In genomic region chr7:2621061-2621828, GRCh38 we compare ENCODE assay signal across 11 cellular contexts. TPM values are rescaled to one million over a fixed set of nuclear protein-coding genes. Genes with fewer than 3 reads are reported as not detected.
DNase-seq lines count a peak whose midpoint lies in the region; ATAC-seq, FAIRE-seq and TF ChIP-seq lines count a peak whose summit lies in the region.
"Had no signal": no experiment of that assay in that cellular context is flagged by ENCODE, and none has a peak within 500 bp of the region (broad histone marks: within the 10 kb centered on the region; RNA-seq: fewer than 3 reads in every experiment).

No MANE protein-coding gene starts in this region.

- peak; percentile 8 for DNase-seq in NCI-H2227 treated with DMSO at 0.1 percent for 48 hours (lab: John Stamatoyannopoulos, UW)
- DNase-seq in NCI-H2227 (lab: John Stamatoyannopoulos, UW; ENCODE audit: unreplicated experiment): no peak
- DNase-seq in endothelial cell of umbilical vein (ENCODE audit: low read depth, low spot score): peak; percentile 49
- DNase-seq in lung microvascular endothelial cell (ENCODE audit: low read depth in 2 of 2): peak; percentile 59 to 68
- peak in 1 of 2 donors; percentile 88 for DNase-seq in upper lobe of left lung
- DNase-seq in erythroblast (lab: John Stamatoyannopoulos, UW): no peak
- no peak for DNase-seq in frontal cortex (ENCODE audit: low spot score in 2 of 2)
- no peak for DNase-seq in activated gamma-delta T cell (lab: John Stamatoyannopoulos, UW)
- DNase-seq: SIG-M5 had no signal

- ATAC-seq in upper lobe of left lung (ENCODE audit: low FRiP score in 2 of 2): peak; percentile 23 to 42

- TF ChIP-seq POLR2A in endothelial cell of umbilical vein (IDR thresholded peaks at IDR 0.05; ENCODE audit: low read depth, low read length) (no peak), upper lobe of left lung (IDR thresholded peaks at IDR 0.05) (no peak), erythroblast (IDR thresholded peaks at IDR 0.05; ENCODE audit: low read length) (no peak)

- POLR2A ChIA-PET in endothelial cell of umbilical vein (lab: Charles Lee): interaction anchor here (0.6 to 1.1 kb wide), 2 partner anchors 11 to 53 kb away, joined by 3 to 5 read pairs; partner anchors contain the start of gene TTYH3

- H3K4me1 ChIP-seq in endothelial cell of umbilical vein (ENCODE audit: control insufficient read depth, extremely low read depth, insufficient read depth, low read length) (peaks cover 14% of the 10 kb centered on the region), upper lobe of left lung (peaks cover 26 to 37% (median 30%) of the 10 kb centered on the region in 4 donors)

- dilution Hi-C loops in endothelial cell of umbilical vein (cut with MboI; ENCODE audit: extremely low pct_ligation_motif_present, low sequenced_read_pairs): no loop called here

- no peak overlapping the region for H3K4me3 ChIP-seq in endothelial cell of umbilical vein (replicated peaks in 1 of 3; ENCODE audit: insufficient read depth in 1 of 3, low read depth in 1 of 3, low read length in 3 of 3)
- H3K4me3 ChIP-seq in upper lobe of left lung: no peak overlapping the region
- H3K4me3 ChIP-seq: tibial nerve had no signal

- H3K4me2 ChIP-seq in endothelial cell of umbilical vein (ENCODE audit: insufficient read depth, low read length): no peak overlapping the region

- BruUV-seq in endothelial cell of umbilical vein (replicated peaks; lab: Mats Ljungman, UMichigan): no TSS peak

- H3K9me3 ChIP-seq in endothelial cell of umbilical vein (replicated peaks; ENCODE audit: control insufficient read depth, insufficient read depth, low read length) (no peaks in the 10 kb centered on the region), upper lobe of left lung (no peaks in the 10 kb centered on the region)
- H3K9me3 ChIP-seq: tibial nerve had no signal

- CTCF ChIA-PET in endothelial cell of umbilical vein (lab: Charles Lee): interaction anchor here (0.7 to 2.3 kb wide), 6 partner anchors 9 to 60 kb away, joined by 3 to 25 read pairs (median 3); no protein-coding TSS in a partner anchor

- H3K27me3 ChIP-seq in endothelial cell of umbilical vein (ENCODE audit: control insufficient read depth in 2 of 2, insufficient read depth in 2 of 2, low read length in 2 of 2) (no peaks in the 10 kb centered on the region), upper lobe of left lung (no peaks in the 10 kb centered on the region)
- H3K27me3 ChIP-seq: tibial nerve had no signal

- no peaks in the 10 kb centered on the region for H3K79me2 ChIP-seq in endothelial cell of umbilical vein (ENCODE audit: control insufficient read depth, insufficient read depth, low read length)

- no peak overlapping the region for H3K9ac ChIP-seq in endothelial cell of umbilical vein (replicated peaks; ENCODE audit: extremely low read depth, insufficient read depth, low read length)

- no peaks in the 10 kb centered on the region for H3K9me1 ChIP-seq in endothelial cell of umbilical vein (replicated peaks; ENCODE audit: control insufficient read depth, extremely low read depth, insufficient read depth, low read length)

- H3K36me3 ChIP-seq in endothelial cell of umbilical vein (ENCODE audit: control insufficient read depth in 2 of 2, extremely low read depth in 1 of 2, insufficient read depth in 2 of 2, low read length in 2 of 2) (no peaks in the 10 kb centered on the region), upper lobe of left lung (no peaks in the 10 kb centered on the region)
- H3K36me3 ChIP-seq: tibial nerve had no signal

- no peak overlapping the region for H2AFZ ChIP-seq in endothelial cell of umbilical vein (ENCODE audit: low read depth, low read length)

- no peak for TF ChIP-seq EP300 in upper lobe of left lung (IDR thresholded peaks at IDR 0.05)

- FAIRE-seq in endothelial cell of umbilical vein (lab: Jason Lieb, UNC) (no peak), frontal cortex (lab: Jason Lieb, UNC) (no peak)
- FAIRE-seq: A204.1 had no signal

- intact Hi-C loops in endothelial cell of umbilical vein (cut with micrococcal nuclease): no loop called here

- no peaks in the 10 kb centered on the region for H4K20me1 ChIP-seq in endothelial cell of umbilical vein (replicated peaks; ENCODE audit: control insufficient read depth, extremely low read depth, insufficient read depth, low read length)

- TF ChIP-seq CTCF in endothelial cell of umbilical vein (IDR thresholded peaks at IDR 0.05; ENCODE audit: extremely low read depth in 1 of 2, insufficient read depth in 1 of 2, low read depth in 1 of 2, low read length in 2 of 2): no peak
- TF ChIP-seq CTCF in upper lobe of left lung (IDR thresholded peaks at IDR 0.05): no peak

- WGBS in upper lobe of left lung, 2 donors: 32 to 38% methylated on average over 17 to 23 of the region's 23 CpGs

- H3K27ac ChIP-seq in endothelial cell of umbilical vein (ENCODE audit: insufficient read depth, low read depth, low read length) (no peak overlapping the region), upper lobe of left lung (no peak overlapping the region)

TF ChIP-seq in endothelial cell of umbilical vein, 7 proteins besides CTCF, POLR2A, EP300 and RAD21:
- TF ChIP-seq FOS (IDR thresholded peaks at IDR 0.05; ENCODE audit: borderline replicate concordance, insufficient read depth, low read length) (no peak), MYC (IDR thresholded peaks at IDR 0.05; ENCODE audit: low read depth, low read length) (no peak), EZH2 (IDR thresholded peaks at IDR 0.05; ENCODE audit: borderline replicate concordance, low read depth, low read length, severe bottlenecking) (no peak), GATA2 (IDR thresholded peaks at IDR 0.05; ENCODE audit: insufficient read depth, insufficient read length, low read depth, low read length) (no peak), POLR2AphosphoS5 (IDR thresholded peaks at IDR 0.05; ENCODE audit: insufficient read depth, low read depth, low read length) (no peak), MAX (IDR thresholded peaks at IDR 0.05; ENCODE audit: insufficient read depth, insufficient read length) (no peak), JUN (IDR thresholded peaks at IDR 0.05; ENCODE audit: borderline replicate concordance, insufficient read depth, insufficient read length, low read depth) (no peak)
TF ChIP-seq in endothelial cell of umbilical vein: peak in this region for 0.

RNA-seq across cellular contexts. Expression of gene TTYH3, which starts 10.5 kb away (rescaled TPM):
- total RNA-seq in endothelial cell of umbilical vein (277 and 280 TPM in 2 replicates), lung microvascular endothelial cell (35.1 and 48.0 TPM in 2 replicates), upper lobe of left lung (10 to 100 TPM; 16.5 to 69.6 (median 58.1) TPM), frontal cortex (29.3 TPM)
- 143 and 192 TPM in 2 replicates for polyA plus RNA-seq in endothelial cell of umbilical vein
- polyA plus RNA-seq in endothelial cell of umbilical vein (2011; cell fraction: cytosol; rRNA removed): 79.9 and 112 TPM in 2 replicates
- 107 and 132 TPM in 2 replicates for polyA plus RNA-seq in endothelial cell of umbilical vein (2011; cell fraction: nucleus; rRNA removed)
- 116 and 150 TPM in 2 replicates for polyA plus RNA-seq in endothelial cell of umbilical vein (2012)
- polyA minus RNA-seq in endothelial cell of umbilical vein: 107 and 122 TPM in 2 replicates
- 4.9 TPM for polyA minus RNA-seq in endothelial cell of umbilical vein (2011; cell fraction: cytosol; rRNA and poly(A)+ RNA removed)
- polyA minus RNA-seq in endothelial cell of umbilical vein (2011; cell fraction: nucleus; rRNA and poly(A)+ RNA removed): 45.1 and 83.7 TPM in 2 replicates

Comparison
In these comparisons a context has a peak if more than half of its experiments do, and no peak if none do; other contexts are left out.
1. DNase-seq: peak in NCI-H2227 treated with DMSO at 0.1 percent for 48 hours (single experiment), endothelial cell of umbilical vein (single experiment) and lung microvascular endothelial cell (2 of 2); none in NCI-H2227 (single experiment), erythroblast (0 of 2), frontal cortex (0 of 2) and activated gamma-delta T cell (single experiment).